Comparison of ENCODE assay signal across 8 cellular contexts in genomic region chr14:65179918-65180724, GRCh38.
DNase-seq lines count a peak whose midpoint lies in the region; ATAC-seq and TF ChIP-seq lines count a peak whose summit lies in the region.

No MANE protein-coding gene starts in this region.

- H3K27ac ChIP-seq in right cardiac atrium (ENCODE audit: low read length) = no peak overlapping the region

- H3K4me3 ChIP-seq in right cardiac atrium (ENCODE audit: low read length) = no peak overlapping the region

- H3K9me3 ChIP-seq in right cardiac atrium (ENCODE audit: control insufficient read depth, low read length) = no peaks in the 10 kb centered on the region

- peaks cover 1% of the 10 kb centered on the region for H3K4me1 ChIP-seq in right cardiac atrium (ENCODE audit: control insufficient read depth, insufficient read depth, low read length)

- CTCF ChIA-PET in activated CD4-positive, alpha-beta memory T cell treated with anti-CD3 and anti-CD28 coated beads for 36 hours (lab: Charles Lee) = interaction anchor here (1.0 to 1.3 kb wide), 2 partner anchors 16 to 194 kb away, joined by 3 to 4 read pairs; partner anchors contain the start of gene FNTB

- ATAC-seq in HG03469 (IDR thresholded peaks at IDR 0.05; ENCODE audit: unreplicated experiment) (peak; percentile 78), right cardiac atrium (peak; percentile 76 to 89)

- H3K9me3 Mint-ChIP-seq in activated CD4-positive, alpha-beta memory T cell treated with anti-CD3 and anti-CD28 coated beads for 36 hours = peaks cover 19% of the 10 kb centered on the region
- peaks cover 13% of the 10 kb centered on the region for H3K9me3 Mint-ChIP-seq in stimulated activated naive CD8-positive, alpha-beta T cell treated with anti-CD3 and anti-CD28 coated beads, Interleukin-15, Interleukin-2, amounts not matched to agents 100 ng/mL and 50 ng/mL, for 24 hours

- POLR2A ChIA-PET in activated CD4-positive, alpha-beta memory T cell treated with anti-CD3 and anti-CD28 coated beads for 36 hours (lab: Charles Lee) = interaction anchor here (1.0 to 1.7 kb wide), 3 partner anchors 11 to 232 kb away, joined by 3 to 7 read pairs (median 4); partner anchors contain the start of gene FUT8

- intact Hi-C loops in activated CD4-positive, alpha-beta memory T cell treated with anti-CD3 and anti-CD28 coated beads for 36 hours (cut with micrococcal nuclease) = loop anchor here (1.0 kb wide), 1 partner anchor 26 kb away; no protein-coding TSS in a partner anchor
- intact Hi-C loops in right cardiac atrium (cut with DNase I) = no loop called here

- H3K27ac Mint-ChIP-seq in activated CD4-positive, alpha-beta memory T cell treated with anti-CD3 and anti-CD28 coated beads for 36 hours = peak overlapping the region; percentile 21
- H3K27ac Mint-ChIP-seq in stimulated activated naive CD8-positive, alpha-beta T cell treated with anti-CD3 and anti-CD28 coated beads, Interleukin-15, Interleukin-2, amounts not matched to agents 100 ng/mL and 50 ng/mL, for 24 hours = peak overlapping the region; percentile 87

- no peak for TF ChIP-seq CTCF in GM20000 (IDR thresholded peaks at IDR 0.05; ENCODE audit: extremely low read depth, missing control alignments)

- H3K36me3 Mint-ChIP-seq in activated CD4-positive, alpha-beta memory T cell treated with anti-CD3 and anti-CD28 coated beads for 36 hours = peaks cover 6% of the 10 kb centered on the region
- no peaks in the 10 kb centered on the region for H3K36me3 Mint-ChIP-seq in stimulated activated naive CD8-positive, alpha-beta T cell treated with anti-CD3 and anti-CD28 coated beads, Interleukin-15, Interleukin-2, amounts not matched to agents 100 ng/mL and 50 ng/mL, for 24 hours (ENCODE audit: low read depth)

- 29% methylated on average over 8 of the region's 8 CpGs for WGBS in right cardiac atrium

- DNase-seq in Daoy (ENCODE audit: low read depth) (peak; percentile 93), GM20000 (ENCODE audit: low spot score) (peak; percentile 66), right cardiac atrium (peak; percentile 59 to 66 (median 66)), ureter (ENCODE audit: low spot score) (no peak)
- DNase-seq in activated CD4-positive, alpha-beta memory T cell treated with anti-CD3 and anti-CD28 coated beads for 36 hours = peak; percentile 79
- DNase-seq in central memory CD4-positive, alpha-beta T cell = no peak

- H3K4me3 Mint-ChIP-seq in activated CD4-positive, alpha-beta memory T cell treated with anti-CD3 and anti-CD28 coated beads for 36 hours = no peak overlapping the region
- H3K4me3 Mint-ChIP-seq in stimulated activated naive CD8-positive, alpha-beta T cell treated with anti-CD3 and anti-CD28 coated beads, Interleukin-15, Interleukin-2, amounts not matched to agents 100 ng/mL and 50 ng/mL, for 24 hours = peak overlapping the region; percentile 57

- H3K4me1 Mint-ChIP-seq in activated CD4-positive, alpha-beta memory T cell treated with anti-CD3 and anti-CD28 coated beads for 36 hours (ENCODE audit: low read depth) = peaks cover 18% of the 10 kb centered on the region
- H3K4me1 Mint-ChIP-seq in stimulated activated naive CD8-positive, alpha-beta T cell treated with anti-CD3 and anti-CD28 coated beads, Interleukin-15, Interleukin-2, amounts not matched to agents 100 ng/mL and 50 ng/mL, for 24 hours (ENCODE audit: low read depth) = peaks cover 25% of the 10 kb centered on the region

- H3K27me3 Mint-ChIP-seq in activated CD4-positive, alpha-beta memory T cell treated with anti-CD3 and anti-CD28 coated beads for 36 hours = peaks cover 5% of the 10 kb centered on the region
- H3K27me3 Mint-ChIP-seq in stimulated activated naive CD8-positive, alpha-beta T cell treated with anti-CD3 and anti-CD28 coated beads, Interleukin-15, Interleukin-2, amounts not matched to agents 100 ng/mL and 50 ng/mL, for 24 hours = no peaks in the 10 kb centered on the region

- H3K27me3 ChIP-seq in right cardiac atrium (ENCODE audit: control insufficient read depth, insufficient read depth) = no peaks in the 10 kb centered on the region

Comparison
In these comparisons a context has a peak if more than half of its experiments do, and no peak if none do; other contexts are left out.
1. DNase-seq: peak in Daoy (single experiment), GM20000 (single experiment), activated CD4-positive, alpha-beta memory T cell treated with anti-CD3 and anti-CD28 coated beads for 36 hours (single experiment) and right cardiac atrium (3 of 3); none in ureter (single experiment) and central memory CD4-positive, alpha-beta T cell (single experiment).